1 cellular context compared by ENCODE assay signal in the genomic region with DNA sequence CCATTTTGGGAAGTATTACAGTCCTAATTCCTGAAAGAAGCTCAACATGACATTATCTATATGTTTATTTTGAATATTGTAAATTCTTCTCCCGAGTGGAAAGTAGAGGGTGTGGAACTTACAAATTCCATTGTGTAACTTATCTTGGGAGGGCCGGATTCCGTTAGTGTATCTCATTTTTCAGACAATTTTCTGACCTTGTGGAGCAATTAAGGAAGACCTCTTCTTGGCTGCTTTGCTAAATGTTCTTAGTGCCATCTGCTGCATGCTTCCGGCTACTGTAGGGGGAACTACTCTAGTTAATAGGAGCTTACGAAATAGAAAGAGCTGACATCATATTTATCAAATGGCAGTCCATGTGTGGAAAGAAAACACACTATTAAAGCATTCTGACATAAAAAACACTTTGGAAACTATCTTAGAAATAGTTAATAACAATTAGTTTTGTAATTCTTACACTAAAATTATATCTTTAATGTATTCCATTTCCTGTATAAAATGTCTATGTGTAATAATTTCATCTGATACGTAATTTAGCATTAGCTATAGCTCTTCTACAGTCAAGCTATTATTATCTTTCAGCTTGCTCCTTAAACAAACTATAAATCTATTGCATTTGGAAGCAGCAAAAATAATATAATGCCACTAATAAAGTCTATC.
A peak's percentile ranks its signal among the peaks of the same experiment; 100 is the strongest.
TF ChIP-seq lines count a peak whose summit lies in the region.

No MANE protein-coding gene starts in this region.

TF ChIP-seq in HEK293, 187 proteins besides CTCF, POLR2A, EP300 and RAD21 (continued from another document):
- TF ChIP-seq ZNF404 (tag by site-specific recombination; IDR thresholded peaks at IDR 0.05): no peak
- no peak for TF ChIP-seq ZNF175 (tag by site-specific recombination; IDR thresholded peaks at IDR 0.05)
- TF ChIP-seq ZNF629 (tag by site-specific recombination; IDR thresholded peaks at IDR 0.05): peak; percentile 70
- TF ChIP-seq, protein P1, sequence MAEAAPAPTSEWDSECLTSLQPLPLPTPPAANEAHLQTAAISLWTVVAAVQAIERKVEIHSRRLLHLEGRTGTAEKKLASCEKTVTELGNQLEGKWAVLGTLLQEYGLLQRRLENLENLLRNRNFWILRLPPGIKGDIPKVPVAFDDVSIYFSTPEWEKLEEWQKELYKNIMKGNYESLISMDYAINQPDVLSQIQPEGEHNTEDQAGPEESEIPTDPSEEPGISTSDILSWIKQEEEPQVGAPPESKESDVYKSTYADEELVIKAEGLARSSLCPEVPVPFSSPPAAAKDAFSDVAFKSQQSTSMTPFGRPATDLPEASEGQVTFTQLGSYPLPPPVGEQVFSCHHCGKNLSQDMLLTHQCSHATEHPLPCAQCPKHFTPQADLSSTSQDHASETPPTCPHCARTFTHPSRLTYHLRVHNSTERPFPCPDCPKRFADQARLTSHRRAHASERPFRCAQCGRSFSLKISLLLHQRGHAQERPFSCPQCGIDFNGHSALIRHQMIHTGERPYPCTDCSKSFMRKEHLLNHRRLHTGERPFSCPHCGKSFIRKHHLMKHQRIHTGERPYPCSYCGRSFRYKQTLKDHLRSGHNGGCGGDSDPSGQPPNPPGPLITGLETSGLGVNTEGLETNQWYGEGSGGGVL (tag by site-specific recombination; IDR thresholded peaks at IDR 0.05): no peak
- TF ChIP-seq, protein P2, sequence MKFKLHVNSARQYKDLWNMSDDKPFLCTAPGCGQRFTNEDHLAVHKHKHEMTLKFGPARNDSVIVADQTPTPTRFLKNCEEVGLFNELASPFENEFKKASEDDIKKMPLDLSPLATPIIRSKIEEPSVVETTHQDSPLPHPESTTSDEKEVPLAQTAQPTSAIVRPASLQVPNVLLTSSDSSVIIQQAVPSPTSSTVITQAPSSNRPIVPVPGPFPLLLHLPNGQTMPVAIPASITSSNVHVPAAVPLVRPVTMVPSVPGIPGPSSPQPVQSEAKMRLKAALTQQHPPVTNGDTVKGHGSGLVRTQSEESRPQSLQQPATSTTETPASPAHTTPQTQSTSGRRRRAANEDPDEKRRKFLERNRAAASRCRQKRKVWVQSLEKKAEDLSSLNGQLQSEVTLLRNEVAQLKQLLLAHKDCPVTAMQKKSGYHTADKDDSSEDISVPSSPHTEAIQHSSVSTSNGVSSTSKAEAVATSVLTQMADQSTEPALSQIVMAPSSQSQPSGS (tag by site-specific recombination; IDR thresholded peaks at IDR 0.05; ENCODE audit: low read depth): 0 out of 2 replicates have a peak, but pooled peaks have one; percentile 51
